8 cellular contexts compared by ENCODE assay signal in genomic region chr19:40798223-40798996, GRCh38. TPM values are rescaled to one million over a fixed set of nuclear protein-coding genes. Genes with fewer than 3 reads are reported as not detected.
DNase-seq lines count a peak whose midpoint lies in the region; ATAC-seq and TF ChIP-seq lines count a peak whose summit lies in the region.

No MANE protein-coding gene starts in this region.

- peak overlapping the region; percentile 55 to 99 for H3K4me3 ChIP-seq in ascending aorta
- peak overlapping the region; percentile 73 to 95 for H3K4me3 ChIP-seq in vagina

- TF ChIP-seq POLR2A in vagina (IDR thresholded peaks at IDR 0.05), result peak in 1 of 2 donors; percentile 45

- H3K27ac ChIP-seq in ascending aorta, result peak overlapping the region; percentile 89 to 95
- peak overlapping the region; percentile 91 for H3K27ac ChIP-seq in vagina

- no peaks in the 10 kb centered on the region for H3K9me3 ChIP-seq in ascending aorta
- no peaks in the 10 kb centered on the region for H3K9me3 ChIP-seq in vagina

- ATAC-seq in GM18502 (IDR thresholded peaks at IDR 0.05; ENCODE audit: poor library complexity, unreplicated experiment), result peak; percentile 81
- ATAC-seq in HG02943 (IDR thresholded peaks at IDR 0.05; ENCODE audit: low read depth, unreplicated experiment), result peak; percentile 77

- intact Hi-C loops in ascending aorta (cut with DNase I), result loop anchor here (1.0 to 10.0 kb wide), 4 partner anchors 20 to 374 kb away; partner anchors contain the start of genes RAB4B and SERTAD1
- intact Hi-C loops in vagina (cut with DNase I), result loop anchor here (5.0 kb wide), 1 partner anchor 81 kb away; the partner anchor contains the start of genes COQ8B and ITPKC

- H3K27me3 ChIP-seq in ascending aorta (no peaks in the 10 kb centered on the region), vagina (no peaks in the 10 kb centered on the region)

- H3K4me1 ChIP-seq in ascending aorta (peaks cover 28 to 40% of the 10 kb centered on the region in 2 donors), vagina (peaks cover 46% of the 10 kb centered on the region)

- TF ChIP-seq CTCF in ascending aorta (IDR thresholded peaks at IDR 0.05), result peak; percentile 28 to 54 (median 48)
- peak in 2 of 3 experiments; percentile 18 to 48 for TF ChIP-seq CTCF in vagina (IDR thresholded peaks at IDR 0.05)

- H3K36me3 ChIP-seq in ascending aorta (peaks cover 8 to 12% of the 10 kb centered on the region in 2 donors), vagina (peaks cover 0 to 5% of the 10 kb centered on the region in 2 donors)

- DNase-seq in NCI-H187 (lab: John Stamatoyannopoulos, UW), result peak; percentile 99 to 100
- peak; percentile 100 for DNase-seq in T-helper 2 cell
- peak; percentile 100 for DNase-seq in ascending aorta (ENCODE audit: low spot score in 2 of 2)
- peak; percentile 95 for DNase-seq in hepatic stellate cell (ENCODE audit: low spot score)
- peak; percentile 100 for DNase-seq in putamen (ENCODE audit: low spot score)
- peak; percentile 100 for DNase-seq in vagina (ENCODE audit: extremely low spot score in 2 of 2)

RNA-seq across cellular contexts. Expression of gene EGLN2, which starts 0.6 kb away (rescaled TPM):
- 149 TPM for total RNA-seq in ascending aorta
- total RNA-seq in vagina, result 76.9 TPM

RNA-seq across cellular contexts. Expression of gene RAB4B, which starts 20.4 kb away (rescaled TPM):
- total RNA-seq in ascending aorta, result 56.8 TPM
- 22.3 TPM for total RNA-seq in vagina

RNA-seq across cellular contexts. Expression of gene MIA, which starts 23.1 kb away (rescaled TPM):
- total RNA-seq in ascending aorta (not detected), vagina (11.0 TPM)

RNA-seq across cellular contexts. Expression of gene SNRPA, which starts 47.4 kb away (rescaled TPM):
- total RNA-seq in ascending aorta (154 TPM), vagina (72.7 TPM)

RNA-seq across cellular contexts. Expression of gene ACTMAP, which starts 48.1 kb away (rescaled TPM):
- total RNA-seq in ascending aorta (8.3 TPM), vagina (2.2 TPM)

Comparison
In these comparisons a context has a peak if more than half of its experiments do, and no peak if none do; other contexts are left out.
1. Peak in every context shown above with its lines: DNase-seq, ATAC-seq, H3K4me3 ChIP-seq and H3K27ac ChIP-seq.
2. RNA of gene MIA, which starts 23.1 kb away (total RNA-seq): 11.0 TPM in vagina (single experiment); not detected in ascending aorta (single experiment); every median in the first group is over 10 times any median in the second.